ENCODE assay signal across 21 cellular contexts in genomic region chr2:165624139-165624803, GRCh38.
DNase-seq lines count a peak whose midpoint lies in the region; ATAC-seq, FAIRE-seq and TF ChIP-seq lines count a peak whose summit lies in the region.
"Had no signal": no experiment of that assay in that cellular context is flagged by ENCODE, and none has a peak within 500 bp of the region (broad histone marks: within the 10 kb centered on the region; RNA-seq: fewer than 3 reads in every experiment).

No MANE protein-coding gene starts in this region.

- H4K20me1 ChIP-seq in GM12878 (ENCODE audit: control insufficient read depth, insufficient read depth), result no peaks in the 10 kb centered on the region
- H4K20me1 ChIP-seq: BLaER1 had no signal

- no peak overlapping the region for H3K4me2 ChIP-seq in GM12878 (ENCODE audit: control insufficient read depth, insufficient read depth)
- H3K4me2 ChIP-seq: A549, BLaER1 had no signal

- H3K4me3 Mint-ChIP-seq in mesothelial cell of epicardium, result no peak overlapping the region
- no peak overlapping the region for H3K4me3 Mint-ChIP-seq in chondrocyte (ENCODE audit: unreplicated experiment)
- H3K4me3 Mint-ChIP-seq: CD4-positive, alpha-beta memory T cell; HFFc6 had no signal

- 50% methylated on average over 4 of the region's 4 CpGs for WGBS in GM12878 (ENCODE audit: insufficient coverage, insufficient replicate concordance, low lambda C conversion rate, missing lambda C conversion rate)

- SMC1A ChIA-PET in GM12878 (lab: Charles Lee; ENCODE audit: uncharacterized antibody, unreplicated experiment), result interaction anchor here (0.9 to 9.0 kb wide), 17 partner anchors 10 to 64 kb away, joined by 3 to 61 read pairs (median 5); no protein-coding TSS in a partner anchor

- no peak overlapping the region for H2AFZ ChIP-seq in GM12878 (ENCODE audit: control insufficient read depth, low read depth, low read length)

- no peak overlapping the region for H3K4me3 ChIP-seq in GM12878
- H3K4me3 ChIP-seq: A549, BLaER1, Peyer's patch, SJSA1 had no signal

- ATAC-seq in GM12878, result 0 out of 3 replicates have a peak, but pooled peaks have one; percentile 13
- ATAC-seq: A549 had no signal

- peaks cover 37% of the 10 kb centered on the region for H3K4me1 Mint-ChIP-seq in mesothelial cell of epicardium
- peaks cover 12% of the 10 kb centered on the region for H3K4me1 Mint-ChIP-seq in chondrocyte (ENCODE audit: low read depth)
- H3K4me1 Mint-ChIP-seq: CD4-positive, alpha-beta memory T cell had no signal

- no peak overlapping the region for H3K9ac ChIP-seq in GM12878 (ENCODE audit: control insufficient read depth, insufficient read depth, low read length)
- H3K9ac ChIP-seq: BLaER1 had no signal

- no peak for FAIRE-seq in GM12878 (lab: Jason Lieb, UNC)
- FAIRE-seq: A549, H54, HTR-8/SVneo had no signal

- TF ChIP-seq POLR2A in GM12878 (IDR thresholded peaks at IDR 0.05; ENCODE audit: low read depth, low read length), result no peak

- no peak overlapping the region for H3K27ac ChIP-seq in GM12878 (ENCODE audit: control insufficient read depth, insufficient read depth)
- H3K27ac ChIP-seq: A549, BLaER1, Peyer's patch, SJSA1 had no signal

- peak overlapping the region; percentile 91 for H3K27ac Mint-ChIP-seq in mesothelial cell of epicardium
- H3K27ac Mint-ChIP-seq in chondrocyte (ENCODE audit: unreplicated experiment), result no peak overlapping the region
- H3K27ac Mint-ChIP-seq: CD4-positive, alpha-beta memory T cell; HFFc6 had no signal

- no peaks in the 10 kb centered on the region for H3K27me3 Mint-ChIP-seq in mesothelial cell of epicardium (ENCODE audit: low read depth)
- H3K27me3 Mint-ChIP-seq in chondrocyte (ENCODE audit: low read depth), result no peaks in the 10 kb centered on the region

- TF ChIP-seq CTCF in GM12878 (IDR thresholded peaks at IDR 0.05 in 2 of 3, conservative IDR thresholded peaks at IDR 0.05 in 1 of 3; ENCODE audit: control insufficient read depth in 2 of 3, extremely low read depth in 1 of 3, insufficient read depth in 1 of 3, low read depth in 3 of 3, low read length in 3 of 3), result no peak
- no peak for TF ChIP-seq CTCF in mesothelial cell of epicardium (IDR thresholded peaks at IDR 0.05; ENCODE audit: unreplicated experiment)
- TF ChIP-seq CTCF in chondrocyte (IDR thresholded peaks at IDR 0.05), result no peak

- DNase-seq in NCI-H510A treated with DMSO at 0.1 percent for 48 hours (lab: John Stamatoyannopoulos, UW) (peak; percentile 13), NCI-H510A (lab: John Stamatoyannopoulos, UW) (no peak), GM12878 (ENCODE audit: low read depth, low spot score) (no peak), mesothelial cell of epicardium (ENCODE audit: low spot score in 2 of 2, unreplicated experiment in 2 of 2) (no peak), chondrocyte (ENCODE audit: low spot score) (no peak), iPS-NIHi11 (ENCODE audit: low spot score) (no peak), retina (no peak)
- DNase-seq: CD4-positive, alpha-beta memory T cell; DMS53; HFFc6; NCI-H1105 treated with DMSO at 0.1 percent for 48 hours; NCI-H1694; NCI-H2171; NCI-H446; NK-92 treated with Interleukin-12 subunit alpha and Interleukin-12 subunit beta, amount 100 ng/mL, for 24 hours; Peyer's patch had no signal

- BruUV-seq in GM12878 (replicated peaks; lab: Mats Ljungman, UMichigan), result no TSS peak

- H3K79me2 ChIP-seq in GM12878 (ENCODE audit: control insufficient read depth, insufficient read depth, low read length), result no peaks in the 10 kb centered on the region

- no peaks in the 10 kb centered on the region for H3K27me3 ChIP-seq in GM12878 (replicated peaks in 1 of 2; ENCODE audit: control insufficient read depth in 2 of 2, insufficient read depth in 2 of 2, low read length in 1 of 2)
- H3K27me3 ChIP-seq: BLaER1, Peyer's patch, SJSA1 had no signal

- no peak for TF ChIP-seq EP300 in GM12878 (IDR thresholded peaks at IDR 0.05; ENCODE audit: borderline replicate concordance in 1 of 2, control insufficient read depth in 1 of 2, low read depth in 2 of 2, low read length in 2 of 2)

- H3K9me3 Mint-ChIP-seq in mesothelial cell of epicardium, result no peaks in the 10 kb centered on the region
- no peaks in the 10 kb centered on the region for H3K9me3 Mint-ChIP-seq in chondrocyte (ENCODE audit: low read depth)
- H3K9me3 Mint-ChIP-seq: CD4-positive, alpha-beta memory T cell had no signal

- no peaks in the 10 kb centered on the region for H3K36me3 ChIP-seq in GM12878 (ENCODE audit: control insufficient read depth in 2 of 2, insufficient read depth in 2 of 2, low read length in 1 of 2)
- H3K36me3 ChIP-seq: BLaER1, Peyer's patch, SJSA1 had no signal

- TF ChIP-seq RAD21 in GM12878 (IDR thresholded peaks at IDR 0.05; ENCODE audit: insufficient read depth, low read depth, low read length), result no peak

- CTCF ChIA-PET in GM12878 (lab: Yijun Ruan, JAX), result interaction anchor here (0.8 to 2.2 kb wide), 6 partner anchors 9 to 103 kb away, joined by 3 to 9 read pairs (median 3); no protein-coding TSS in a partner anchor

- in situ Hi-C loops in GM12878 (cut with MboI), result no loop called here

- intact Hi-C loops in GM12878 (cut with micrococcal nuclease; ENCODE audit: unreplicated experiment), result no loop called here

- peaks cover 8% of the 10 kb centered on the region for H3K36me3 Mint-ChIP-seq in mesothelial cell of epicardium
- no peaks in the 10 kb centered on the region for H3K36me3 Mint-ChIP-seq in chondrocyte (ENCODE audit: low read depth)
- H3K36me3 Mint-ChIP-seq: CD4-positive, alpha-beta memory T cell had no signal

- H3K9me3 ChIP-seq in GM12878 (replicated peaks; ENCODE audit: control insufficient read depth, insufficient read depth, low read length), result no peaks in the 10 kb centered on the region
- H3K9me3 ChIP-seq: A549, BLaER1, Peyer's patch, SJSA1 had no signal

- POLR2A ChIA-PET in GM12878 (lab: Charles Lee), result interaction anchor here (0.8 to 1.2 kb wide), 4 partner anchors 9 to 25 kb away, joined by 3 read pairs; no protein-coding TSS in a partner anchor

- RAD21 ChIA-PET in GM12878 (lab: Charles Lee; ENCODE audit: unreplicated experiment), result interaction anchor here (1.0 to 1.6 kb wide), 8 partner anchors 13 to 188 kb away, joined by 3 to 5 read pairs (median 4); no protein-coding TSS in a partner anchor

- no peaks in the 10 kb centered on the region for H3K4me1 ChIP-seq in GM12878 (ENCODE audit: control insufficient read depth, insufficient read depth, low read length)
- H3K4me1 ChIP-seq: Peyer's patch, SJSA1 had no signal

TF ChIP-seq in GM12878, 131 proteins besides CTCF, POLR2A, EP300 and RAD21:
- TF ChIP-seq STAT1 (conservative IDR thresholded peaks at IDR 0.05) (no peak), POLR2AphosphoS5 (IDR thresholded peaks at IDR 0.05; ENCODE audit: low read length) (no peak), RCOR1 (conservative IDR thresholded peaks at IDR 0.05; ENCODE audit: low read depth, low read length) (no peak), SPI1 (IDR thresholded peaks at IDR 0.05; ENCODE audit: borderline replicate concordance, insufficient read depth, low read depth, low read length) (no peak), CREB1 (IDR thresholded peaks at IDR 0.05; ENCODE audit: low read depth) (no peak)
- TF ChIP-seq, protein P1, sequence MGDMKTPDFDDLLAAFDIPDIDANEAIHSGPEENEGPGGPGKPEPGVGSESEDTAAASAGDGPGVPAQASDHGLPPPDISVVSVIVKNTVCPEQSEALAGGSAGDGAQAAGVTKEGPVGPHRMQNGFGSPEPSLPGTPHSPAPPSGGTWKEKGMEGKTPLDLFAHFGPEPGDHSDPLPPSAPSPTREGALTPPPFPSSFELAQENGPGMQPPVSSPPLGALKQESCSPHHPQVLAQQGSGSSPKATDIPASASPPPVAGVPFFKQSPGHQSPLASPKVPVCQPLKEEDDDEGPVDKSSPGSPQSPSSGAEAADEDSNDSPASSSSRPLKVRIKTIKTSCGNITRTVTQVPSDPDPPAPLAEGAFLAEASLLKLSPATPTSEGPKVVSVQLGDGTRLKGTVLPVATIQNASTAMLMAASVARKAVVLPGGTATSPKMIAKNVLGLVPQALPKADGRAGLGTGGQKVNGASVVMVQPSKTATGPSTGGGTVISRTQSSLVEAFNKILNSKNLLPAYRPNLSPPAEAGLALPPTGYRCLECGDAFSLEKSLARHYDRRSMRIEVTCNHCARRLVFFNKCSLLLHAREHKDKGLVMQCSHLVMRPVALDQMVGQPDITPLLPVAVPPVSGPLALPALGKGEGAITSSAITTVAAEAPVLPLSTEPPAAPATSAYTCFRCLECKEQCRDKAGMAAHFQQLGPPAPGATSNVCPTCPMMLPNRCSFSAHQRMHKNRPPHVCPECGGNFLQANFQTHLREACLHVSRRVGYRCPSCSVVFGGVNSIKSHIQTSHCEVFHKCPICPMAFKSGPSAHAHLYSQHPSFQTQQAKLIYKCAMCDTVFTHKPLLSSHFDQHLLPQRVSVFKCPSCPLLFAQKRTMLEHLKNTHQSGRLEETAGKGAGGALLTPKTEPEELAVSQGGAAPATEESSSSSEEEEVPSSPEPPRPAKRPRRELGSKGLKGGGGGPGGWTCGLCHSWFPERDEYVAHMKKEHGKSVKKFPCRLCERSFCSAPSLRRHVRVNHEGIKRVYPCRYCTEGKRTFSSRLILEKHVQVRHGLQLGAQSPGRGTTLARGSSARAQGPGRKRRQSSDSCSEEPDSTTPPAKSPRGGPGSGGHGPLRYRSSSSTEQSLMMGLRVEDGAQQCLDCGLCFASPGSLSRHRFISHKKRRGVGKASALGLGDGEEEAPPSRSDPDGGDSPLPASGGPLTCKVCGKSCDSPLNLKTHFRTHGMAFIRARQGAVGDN (IDR thresholded peaks at IDR 0.05), result no peak
